ENCODE assay signal across 1 cellular context in the genomic region with DNA sequence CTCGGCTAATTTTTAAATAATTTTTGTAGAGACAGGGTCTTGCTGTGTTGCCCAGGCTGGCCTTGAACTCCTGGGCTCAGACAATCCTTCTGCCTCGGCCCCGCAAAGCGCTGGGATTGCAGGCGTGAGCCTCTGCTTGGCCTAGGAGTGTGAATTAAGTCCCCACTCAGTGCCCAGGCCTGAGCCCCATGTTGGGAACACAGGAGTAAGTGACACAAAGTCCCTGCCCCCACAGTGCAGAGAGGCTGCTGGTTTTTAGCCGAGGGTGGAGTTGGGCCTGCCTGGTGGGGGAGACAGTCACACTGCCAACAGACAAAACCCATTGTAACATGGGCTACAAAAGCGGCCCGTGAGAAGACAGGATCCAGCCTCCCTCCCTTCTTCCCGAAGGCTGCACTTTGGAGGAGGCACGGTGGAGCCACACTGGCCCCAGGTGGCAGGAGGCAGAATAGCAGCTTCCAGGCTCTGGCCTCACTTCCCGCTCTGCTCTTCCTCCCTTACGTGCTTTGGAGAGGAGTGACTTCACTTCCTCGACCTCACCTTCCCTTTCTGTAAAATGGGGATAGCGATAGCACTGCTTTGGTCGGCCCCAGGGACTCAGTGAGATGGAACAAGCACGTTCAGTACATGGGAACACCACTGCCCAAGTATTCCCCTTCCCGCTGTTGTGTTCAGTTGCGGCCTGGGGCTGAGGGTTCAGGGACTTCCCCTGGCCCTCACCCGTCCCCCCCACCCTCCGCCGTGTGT.
TF ChIP-seq lines count a peak whose summit lies in the region.

No MANE protein-coding gene starts in this region.

TF ChIP-seq in HEK293, 187 proteins besides CTCF, POLR2A, EP300 and RAD21 (continued from another document and continues in another):
- TF ChIP-seq, protein P1, sequence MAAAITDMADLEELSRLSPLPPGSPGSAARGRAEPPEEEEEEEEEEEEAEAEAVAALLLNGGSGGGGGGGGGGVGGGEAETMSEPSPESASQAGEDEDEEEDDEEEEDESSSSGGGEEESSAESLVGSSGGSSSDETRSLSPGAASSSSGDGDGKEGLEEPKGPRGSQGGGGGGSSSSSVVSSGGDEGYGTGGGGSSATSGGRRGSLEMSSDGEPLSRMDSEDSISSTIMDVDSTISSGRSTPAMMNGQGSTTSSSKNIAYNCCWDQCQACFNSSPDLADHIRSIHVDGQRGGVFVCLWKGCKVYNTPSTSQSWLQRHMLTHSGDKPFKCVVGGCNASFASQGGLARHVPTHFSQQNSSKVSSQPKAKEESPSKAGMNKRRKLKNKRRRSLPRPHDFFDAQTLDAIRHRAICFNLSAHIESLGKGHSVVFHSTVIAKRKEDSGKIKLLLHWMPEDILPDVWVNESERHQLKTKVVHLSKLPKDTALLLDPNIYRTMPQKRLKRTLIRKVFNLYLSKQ (tag by site-specific recombination; IDR thresholded peaks at IDR 0.05; ENCODE audit: borderline replicate concordance) = no peak
- TF ChIP-seq ZIC2 (tag by site-specific recombination; IDR thresholded peaks at IDR 0.05) = no peak
- TF ChIP-seq ZNF558 (tag by site-specific recombination; IDR thresholded peaks at IDR 0.05) = no peak
- TF ChIP-seq, protein P2, sequence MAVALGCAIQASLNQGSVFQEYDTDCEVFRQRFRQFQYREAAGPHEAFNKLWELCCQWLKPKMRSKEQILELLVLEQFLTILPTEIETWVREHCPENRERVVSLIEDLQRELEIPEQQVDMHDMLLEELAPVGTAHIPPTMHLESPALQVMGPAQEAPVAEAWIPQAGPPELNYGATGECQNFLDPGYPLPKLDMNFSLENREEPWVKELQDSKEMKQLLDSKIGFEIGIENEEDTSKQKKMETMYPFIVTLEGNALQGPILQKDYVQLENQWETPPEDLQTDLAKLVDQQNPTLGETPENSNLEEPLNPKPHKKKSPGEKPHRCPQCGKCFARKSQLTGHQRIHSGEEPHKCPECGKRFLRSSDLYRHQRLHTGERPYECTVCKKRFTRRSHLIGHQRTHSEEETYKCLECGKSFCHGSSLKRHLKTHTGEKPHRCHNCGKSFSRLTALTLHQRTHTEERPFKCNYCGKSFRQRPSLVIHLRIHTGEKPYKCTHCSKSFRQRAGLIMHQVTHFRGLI (tag by site-specific recombination; IDR thresholded peaks at IDR 0.05) = peak; percentile 85
- no peak for TF ChIP-seq ZNF433 (tag by site-specific recombination; IDR thresholded peaks at IDR 0.05; ENCODE audit: low read depth)
- no peak for TF ChIP-seq SETDB1 (IDR thresholded peaks at IDR 0.05; ENCODE audit: insufficient read length, low read length)
- peak; percentile 27; the same call in 1 of the 2 replicates for TF ChIP-seq ZNF623 (tag by site-specific recombination; IDR thresholded peaks at IDR 0.05)
- TF ChIP-seq ZNF561 (tag by site-specific recombination; IDR thresholded peaks at IDR 0.05; ENCODE audit: borderline replicate concordance) = peak; percentile 43; the same call in 1 of the 2 replicates
- TF ChIP-seq ZNF677 (tag by site-specific recombination; IDR thresholded peaks at IDR 0.05) = no peak
- no peak for TF ChIP-seq SALL2 (tag by site-specific recombination; IDR thresholded peaks at IDR 0.05; ENCODE audit: borderline replicate concordance)
- TF ChIP-seq ZNF24 (tag by site-specific recombination; IDR thresholded peaks at IDR 0.05) = peak; percentile 68; the same call in 1 of the 2 replicates
- TF ChIP-seq, protein P3, sequence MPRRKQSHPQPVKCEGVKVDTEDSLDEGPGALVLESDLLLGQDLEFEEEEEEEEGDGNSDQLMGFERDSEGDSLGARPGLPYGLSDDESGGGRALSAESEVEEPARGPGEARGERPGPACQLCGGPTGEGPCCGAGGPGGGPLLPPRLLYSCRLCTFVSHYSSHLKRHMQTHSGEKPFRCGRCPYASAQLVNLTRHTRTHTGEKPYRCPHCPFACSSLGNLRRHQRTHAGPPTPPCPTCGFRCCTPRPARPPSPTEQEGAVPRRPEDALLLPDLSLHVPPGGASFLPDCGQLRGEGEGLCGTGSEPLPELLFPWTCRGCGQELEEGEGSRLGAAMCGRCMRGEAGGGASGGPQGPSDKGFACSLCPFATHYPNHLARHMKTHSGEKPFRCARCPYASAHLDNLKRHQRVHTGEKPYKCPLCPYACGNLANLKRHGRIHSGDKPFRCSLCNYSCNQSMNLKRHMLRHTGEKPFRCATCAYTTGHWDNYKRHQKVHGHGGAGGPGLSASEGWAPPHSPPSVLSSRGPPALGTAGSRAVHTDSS (tag by site-specific recombination; IDR thresholded peaks at IDR 0.05) = peak; percentile 73
- TF ChIP-seq, protein P4, sequence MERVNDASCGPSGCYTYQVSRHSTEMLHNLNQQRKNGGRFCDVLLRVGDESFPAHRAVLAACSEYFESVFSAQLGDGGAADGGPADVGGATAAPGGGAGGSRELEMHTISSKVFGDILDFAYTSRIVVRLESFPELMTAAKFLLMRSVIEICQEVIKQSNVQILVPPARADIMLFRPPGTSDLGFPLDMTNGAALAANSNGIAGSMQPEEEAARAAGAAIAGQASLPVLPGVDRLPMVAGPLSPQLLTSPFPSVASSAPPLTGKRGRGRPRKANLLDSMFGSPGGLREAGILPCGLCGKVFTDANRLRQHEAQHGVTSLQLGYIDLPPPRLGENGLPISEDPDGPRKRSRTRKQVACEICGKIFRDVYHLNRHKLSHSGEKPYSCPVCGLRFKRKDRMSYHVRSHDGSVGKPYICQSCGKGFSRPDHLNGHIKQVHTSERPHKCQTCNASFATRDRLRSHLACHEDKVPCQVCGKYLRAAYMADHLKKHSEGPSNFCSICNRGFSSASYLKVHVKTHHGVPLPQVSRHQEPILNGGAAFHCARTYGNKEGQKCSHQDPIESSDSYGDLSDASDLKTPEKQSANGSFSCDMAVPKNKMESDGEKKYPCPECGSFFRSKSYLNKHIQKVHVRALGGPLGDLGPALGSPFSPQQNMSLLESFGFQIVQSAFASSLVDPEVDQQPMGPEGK (tag by site-specific recombination; IDR thresholded peaks at IDR 0.05) = no peak; the same call in 1 of the 2 replicates
- no peak for TF ChIP-seq ZNF292 (tag by site-specific recombination; IDR thresholded peaks at IDR 0.05; ENCODE audit: borderline replicate concordance, low read depth)
- no peak for TF ChIP-seq KLF7 (tag by site-specific recombination; IDR thresholded peaks at IDR 0.05; ENCODE audit: borderline replicate concordance)
- no peak for TF ChIP-seq ZNF211 (tag by site-specific recombination; IDR thresholded peaks at IDR 0.05; ENCODE audit: low read depth)
- TF ChIP-seq ZNF23 (tag by site-specific recombination; IDR thresholded peaks at IDR 0.05; ENCODE audit: borderline replicate concordance) = no peak
- TF ChIP-seq ZNF529 (tag by site-specific recombination; IDR thresholded peaks at IDR 0.05; ENCODE audit: insufficient replicate concordance) = no peak
- TF ChIP-seq ZNF132 (tag by site-specific recombination; IDR thresholded peaks at IDR 0.05; ENCODE audit: borderline replicate concordance) = no peak
- no peak for TF ChIP-seq SCRT2 (tag by site-specific recombination; IDR thresholded peaks at IDR 0.05)
- TF ChIP-seq SP3 (tag by site-specific recombination; IDR thresholded peaks at IDR 0.05) = no peak; the same call in 1 of the 2 replicates
- TF ChIP-seq, protein P5, sequence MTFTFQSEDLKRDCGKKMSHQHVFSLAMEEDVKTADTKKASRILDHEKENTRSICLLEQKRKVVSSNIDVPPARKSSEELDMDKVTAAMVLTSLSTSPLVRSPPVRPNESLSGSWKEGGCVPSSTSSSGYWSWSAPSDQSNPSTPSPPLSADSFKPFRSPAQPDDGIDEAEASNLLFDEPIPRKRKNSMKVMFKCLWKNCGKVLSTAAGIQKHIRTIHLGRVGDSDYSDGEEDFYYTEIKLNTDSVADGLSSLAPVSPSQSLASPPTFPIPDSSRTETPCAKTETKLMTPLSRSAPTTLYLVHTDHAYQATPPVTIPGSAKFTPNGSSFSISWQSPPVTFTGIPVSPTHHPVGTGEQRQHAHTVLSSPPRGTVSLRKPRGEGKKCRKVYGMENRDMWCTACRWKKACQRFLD (tag by site-specific recombination; IDR thresholded peaks at IDR 0.05) = no peak
- TF ChIP-seq ZNF600 (tag by site-specific recombination; IDR thresholded peaks at IDR 0.05) = no peak
- TF ChIP-seq, protein P6, sequence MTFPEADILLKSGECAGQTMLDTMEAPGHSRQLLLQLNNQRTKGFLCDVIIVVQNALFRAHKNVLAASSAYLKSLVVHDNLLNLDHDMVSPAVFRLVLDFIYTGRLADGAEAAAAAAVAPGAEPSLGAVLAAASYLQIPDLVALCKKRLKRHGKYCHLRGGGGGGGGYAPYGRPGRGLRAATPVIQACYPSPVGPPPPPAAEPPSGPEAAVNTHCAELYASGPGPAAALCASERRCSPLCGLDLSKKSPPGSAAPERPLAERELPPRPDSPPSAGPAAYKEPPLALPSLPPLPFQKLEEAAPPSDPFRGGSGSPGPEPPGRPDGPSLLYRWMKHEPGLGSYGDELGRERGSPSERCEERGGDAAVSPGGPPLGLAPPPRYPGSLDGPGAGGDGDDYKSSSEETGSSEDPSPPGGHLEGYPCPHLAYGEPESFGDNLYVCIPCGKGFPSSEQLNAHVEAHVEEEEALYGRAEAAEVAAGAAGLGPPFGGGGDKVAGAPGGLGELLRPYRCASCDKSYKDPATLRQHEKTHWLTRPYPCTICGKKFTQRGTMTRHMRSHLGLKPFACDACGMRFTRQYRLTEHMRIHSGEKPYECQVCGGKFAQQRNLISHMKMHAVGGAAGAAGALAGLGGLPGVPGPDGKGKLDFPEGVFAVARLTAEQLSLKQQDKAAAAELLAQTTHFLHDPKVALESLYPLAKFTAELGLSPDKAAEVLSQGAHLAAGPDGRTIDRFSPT (tag by site-specific recombination; IDR thresholded peaks at IDR 0.05) = no peak
- TF ChIP-seq ZNF658 (tag by site-specific recombination; IDR thresholded peaks at IDR 0.05) = no peak
- no peak for TF ChIP-seq ZBTB48 (tag by site-specific recombination; IDR thresholded peaks at IDR 0.05)
- TF ChIP-seq ZNF202 (tag by site-specific recombination; IDR thresholded peaks at IDR 0.05; ENCODE audit: borderline replicate concordance) = no peak
- no peak for TF ChIP-seq ZNF311 (tag by site-specific recombination; IDR thresholded peaks at IDR 0.05; ENCODE audit: borderline replicate concordance)
- TF ChIP-seq ZNF394 (tag by site-specific recombination; IDR thresholded peaks at IDR 0.05; ENCODE audit: borderline replicate concordance) = no peak
- no peak for TF ChIP-seq ZNF555 (tag by site-specific recombination; conservative IDR thresholded peaks at IDR 0.05)
- TF ChIP-seq ZNF324 (tag by site-specific recombination; IDR thresholded peaks at IDR 0.05) = no peak
- no peak for TF ChIP-seq ZNF701 (tag by site-specific recombination; IDR thresholded peaks at IDR 0.05)
- no peak for TF ChIP-seq ZNF114 (tag by site-specific recombination; IDR thresholded peaks at IDR 0.05)
- TF ChIP-seq ZNF548 (tag by site-specific recombination; IDR thresholded peaks at IDR 0.05) = no peak
- peak; percentile 69 for TF ChIP-seq ZNF629 (tag by site-specific recombination; IDR thresholded peaks at IDR 0.05)
- no peak for TF ChIP-seq ZNF837 (tag by site-specific recombination; IDR thresholded peaks at IDR 0.05)
- TF ChIP-seq ZNF175 (tag by site-specific recombination; IDR thresholded peaks at IDR 0.05) = no peak
- TF ChIP-seq ZBTB1 (tag by site-specific recombination; IDR thresholded peaks at IDR 0.05) = no peak
- no peak for TF ChIP-seq ZNF48 (tag by site-specific recombination; IDR thresholded peaks at IDR 0.05)
- TF ChIP-seq, protein P7, sequence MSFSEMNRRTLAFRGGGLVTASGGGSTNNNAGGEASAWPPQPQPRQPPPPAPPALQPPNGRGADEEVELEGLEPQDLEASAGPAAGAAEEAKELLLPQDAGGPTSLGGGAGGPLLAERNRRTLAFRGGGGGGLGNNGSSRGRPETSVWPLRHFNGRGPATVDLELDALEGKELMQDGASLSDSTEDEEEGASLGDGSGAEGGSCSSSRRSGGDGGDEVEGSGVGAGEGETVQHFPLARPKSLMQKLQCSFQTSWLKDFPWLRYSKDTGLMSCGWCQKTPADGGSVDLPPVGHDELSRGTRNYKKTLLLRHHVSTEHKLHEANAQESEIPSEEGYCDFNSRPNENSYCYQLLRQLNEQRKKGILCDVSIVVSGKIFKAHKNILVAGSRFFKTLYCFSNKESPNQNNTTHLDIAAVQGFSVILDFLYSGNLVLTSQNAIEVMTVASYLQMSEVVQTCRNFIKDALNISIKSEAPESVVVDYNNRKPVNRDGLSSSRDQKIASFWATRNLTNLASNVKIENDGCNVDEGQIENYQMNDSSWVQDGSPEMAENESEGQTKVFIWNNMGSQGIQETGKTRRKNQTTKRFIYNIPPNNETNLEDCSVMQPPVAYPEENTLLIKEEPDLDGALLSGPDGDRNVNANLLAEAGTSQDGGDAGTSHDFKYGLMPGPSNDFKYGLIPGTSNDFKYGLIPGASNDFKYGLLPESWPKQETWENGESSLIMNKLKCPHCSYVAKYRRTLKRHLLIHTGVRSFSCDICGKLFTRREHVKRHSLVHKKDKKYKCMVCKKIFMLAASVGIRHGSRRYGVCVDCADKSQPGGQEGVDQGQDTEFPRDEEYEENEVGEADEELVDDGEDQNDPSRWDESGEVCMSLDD (tag by site-specific recombination; IDR thresholded peaks at IDR 0.05) = no peak
- TF ChIP-seq GFI1B (tag by site-specific recombination; IDR thresholded peaks at IDR 0.05) = no peak
- TF ChIP-seq KLF8 (tag by site-specific recombination; IDR thresholded peaks at IDR 0.05) = no peak
- peak; percentile 93 for TF ChIP-seq ZNF654 (tag by site-specific recombination; IDR thresholded peaks at IDR 0.05; ENCODE audit: low read depth)
- TF ChIP-seq MZF1 (tag by site-specific recombination; IDR thresholded peaks at IDR 0.05; ENCODE audit: borderline replicate concordance) = no peak
- TF ChIP-seq ZNF274 (IDR thresholded peaks at IDR 0.05; ENCODE audit: low read length) = no peak
- TF ChIP-seq ZNF274 (tag by site-specific recombination; IDR thresholded peaks at IDR 0.05; ENCODE audit: borderline replicate concordance) = no peak
- no peak for TF ChIP-seq ZNF776 (tag by site-specific recombination; IDR thresholded peaks at IDR 0.05; ENCODE audit: borderline replicate concordance)
- TF ChIP-seq ZFP69B (tag by site-specific recombination; IDR thresholded peaks at IDR 0.05) = 0 out of 2 replicates have a peak, but pooled peaks have one; percentile 49
- no peak for TF ChIP-seq ZNF768 (tag by site-specific recombination; IDR thresholded peaks at IDR 0.05)
- TF ChIP-seq ZNF366 (tag by site-specific recombination; conservative IDR thresholded peaks at IDR 0.05) = peak; percentile 97
- TF ChIP-seq ZNF843 (tag by site-specific recombination; IDR thresholded peaks at IDR 0.05) = peak; percentile 41; the same call in 1 of the 2 replicates
- peak; percentile 31; the same call in 1 of the 2 replicates for TF ChIP-seq ZEB2 (tag by site-specific recombination; IDR thresholded peaks at IDR 0.05)
- peak; percentile 98 for TF ChIP-seq ZNF121 (tag by site-specific recombination; IDR thresholded peaks at IDR 0.05)
- no peak for TF ChIP-seq ZNF133 (tag by site-specific recombination; IDR thresholded peaks at IDR 0.05)
- TF ChIP-seq ZFP37 (tag by site-specific recombination; IDR thresholded peaks at IDR 0.05) = 0 out of 2 replicates have a peak, but pooled peaks have one; percentile 29
